In genomic region chr4:182778222-182778982, GRCh38 we compare ENCODE assay signal across 16 cellular contexts.
"Had no signal": no experiment of that assay in that cellular context is flagged by ENCODE, and none has a peak within 500 bp of the region (broad histone marks: within the 10 kb centered on the region; RNA-seq: fewer than 3 reads in every experiment).

No MANE protein-coding gene starts in this region.

- H3K9me3 Mint-ChIP-seq: activated naive CD4-positive, alpha-beta T cell treated with anti-CD3 and anti-CD28 coated beads, Interleukin-2, amount 50 U/mL, for 72 hours; activated T-helper 1 cell treated with anti-CD3 and anti-CD28 coated beads, Interleukin-12 subunit alpha, Interleukin-12 subunit beta, Interleukin-2, Interleukin-4 antibody, amounts not matched to agents 30 ng/mL and 10 ng/mL and 1 ng/mL, durations not matched to agents 14 hours and 24 hours and 36 hours; natural killer cell treated with Interleukin-12 subunit alpha and Interleukin-12 subunit beta and Interleukin-15 and Interleukin-18, amount 100 ng/mL, for 72 hours; stimulated activated effector memory CD8-positive, alpha-beta T cell treated with anti-CD3 and anti-CD28 coated beads, Interleukin-12 subunit alpha, Interleukin-12 subunit beta, amount 100 ng/mL, for 72 hours had no signal

- H3K4me1 Mint-ChIP-seq: stimulated activated effector memory CD8-positive, alpha-beta T cell treated with anti-CD3 and anti-CD28 coated beads, Interleukin-12 subunit alpha, Interleukin-12 subunit beta, amount 100 ng/mL, for 72 hours; T-helper 17 cell had no signal

- H3K27ac Mint-ChIP-seq: activated naive CD4-positive, alpha-beta T cell treated with anti-CD3 and anti-CD28 coated beads, Interleukin-2, amount 50 U/mL, for 72 hours; activated T-helper 1 cell treated with anti-CD3 and anti-CD28 coated beads, Interleukin-12 subunit alpha, Interleukin-12 subunit beta, Interleukin-2, Interleukin-4 antibody, amounts not matched to agents 30 ng/mL and 10 ng/mL and 1 ng/mL, durations not matched to agents 14 hours and 24 hours and 36 hours; natural killer cell treated with Interleukin-12 subunit alpha and Interleukin-12 subunit beta and Interleukin-15 and Interleukin-18, amount 100 ng/mL, for 72 hours; stimulated activated effector memory CD8-positive, alpha-beta T cell treated with anti-CD3 and anti-CD28 coated beads, Interleukin-12 subunit alpha, Interleukin-12 subunit beta, amount 100 ng/mL, for 72 hours; T-helper 17 cell had no signal

- DNase-seq: activated CD4-positive, alpha-beta T cell treated with anti-CD3 and anti-CD28 coated beads, Interleukin-2, amount 50 U/mL, for 48 hours; activated gamma-delta T cell treated with Interleukin-2 at 50 U/mL for 16 hours; adrenal gland; dorsolateral prefrontal cortex; lower lobe of right lung; right lobe of liver; stimulated activated CD4-positive, alpha-beta T cell treated with anti-CD3 and anti-CD28 coated beads, Interleukin-4, amount 100 ng/mL, for 24 hours; stomach; T-helper 17 cell; trophoblast cell had no signal

- H3K27me3 Mint-ChIP-seq: natural killer cell treated with Interleukin-12 subunit alpha and Interleukin-12 subunit beta and Interleukin-15 and Interleukin-18, amount 100 ng/mL, for 72 hours had no signal

- FAIRE-seq: islet of Langerhans had no signal

- H3K36me3 Mint-ChIP-seq: activated naive CD4-positive, alpha-beta T cell treated with anti-CD3 and anti-CD28 coated beads, Interleukin-2, amount 50 U/mL, for 72 hours; natural killer cell treated with Interleukin-12 subunit alpha and Interleukin-12 subunit beta and Interleukin-15 and Interleukin-18, amount 100 ng/mL, for 72 hours; stimulated activated effector memory CD8-positive, alpha-beta T cell treated with anti-CD3 and anti-CD28 coated beads, Interleukin-12 subunit alpha, Interleukin-12 subunit beta, amount 100 ng/mL, for 72 hours had no signal

- ATAC-seq: activated naive CD4-positive, alpha-beta T cell treated with anti-CD3 and anti-CD28 coated beads, Interleukin-2, amount 50 U/mL, for 72 hours; esophagus mucosa; lower lobe of right lung; natural killer cell treated with Interleukin-12 subunit alpha and Interleukin-12 subunit beta and Interleukin-15 and Interleukin-18, amount 100 ng/mL, for 72 hours; right lobe of liver; stimulated activated effector memory CD8-positive, alpha-beta T cell treated with anti-CD3 and anti-CD28 coated beads, Interleukin-12 subunit alpha, Interleukin-12 subunit beta, amount 100 ng/mL, for 72 hours; T-helper 17 cell had no signal

- H3K4me3 Mint-ChIP-seq: activated T-helper 1 cell treated with anti-CD3 and anti-CD28 coated beads, Interleukin-12 subunit alpha, Interleukin-12 subunit beta, Interleukin-2, Interleukin-4 antibody, amounts not matched to agents 30 ng/mL and 10 ng/mL and 1 ng/mL, durations not matched to agents 14 hours and 24 hours and 36 hours; natural killer cell treated with Interleukin-12 subunit alpha and Interleukin-12 subunit beta and Interleukin-15 and Interleukin-18, amount 100 ng/mL, for 72 hours; stimulated activated effector memory CD8-positive, alpha-beta T cell treated with anti-CD3 and anti-CD28 coated beads, Interleukin-12 subunit alpha, Interleukin-12 subunit beta, amount 100 ng/mL, for 72 hours; T-helper 17 cell had no signal
